ENCODE assay signal across 8 cellular contexts in the genomic region with DNA sequence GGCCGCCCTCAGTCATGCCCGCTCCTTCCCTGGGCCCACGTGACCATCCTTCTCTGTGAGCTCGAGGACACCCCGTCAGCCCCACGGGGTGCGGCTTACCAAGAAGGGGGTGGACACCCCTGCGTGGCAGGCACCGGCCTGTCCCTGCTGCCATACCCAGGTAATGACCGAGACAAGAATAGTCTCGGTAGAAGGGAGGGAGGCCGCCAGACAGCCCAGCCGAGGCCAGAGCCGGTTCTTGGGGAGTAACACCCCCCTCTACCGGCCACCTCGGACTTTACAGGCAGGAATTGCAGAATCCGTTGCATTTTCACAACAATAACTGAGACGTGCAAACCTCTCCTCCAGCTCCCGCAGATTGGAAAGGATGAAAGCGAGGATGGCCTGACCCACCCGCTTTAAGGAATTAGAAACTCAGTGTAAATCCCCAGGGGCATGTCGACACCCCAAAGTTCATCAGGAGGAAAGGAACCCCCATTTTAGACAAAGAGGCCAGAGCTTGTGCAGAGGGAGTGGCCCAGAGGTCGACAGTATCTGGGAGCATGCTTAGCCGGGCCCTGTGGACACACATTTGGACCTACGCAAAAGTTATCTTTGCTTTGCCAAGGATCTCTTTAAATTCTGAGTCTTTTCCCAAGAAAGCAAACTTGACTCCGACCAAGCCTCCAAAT.
DNase-seq lines count a peak whose midpoint lies in the region; TF ChIP-seq lines count a peak whose summit lies in the region.

No MANE protein-coding gene starts in this region.

- H3K9me3 ChIP-seq in MG63, result no peaks in the 10 kb centered on the region
- no peaks in the 10 kb centered on the region for H3K9me3 ChIP-seq in tibial artery

- DNase-seq in GM13976 (ENCODE audit: low spot score) (peak; percentile 83), MG63 (peak; percentile 43), epithelial cell of esophagus (ENCODE audit: low read depth) (peak; percentile 52), myocyte (ENCODE audit: low read depth) (peak; percentile 47), tibial artery (peak in 1 of 2 donors; percentile 46), NCI-H345 treated with DMSO at 0.1 percent for 48 hours (lab: John Stamatoyannopoulos, UW; ENCODE audit: unreplicated experiment) (no peak), DMS153 (lab: John Stamatoyannopoulos, UW) (no peak)
- DNase-seq in activated CD4-positive, alpha-beta T cell treated with anti-CD3 and anti-CD28 coated beads, Interleukin-2, amount 10 ng/mL, durations not matched to agents 24 days and 14 days, result peak; percentile 82

- H3K4me1 Mint-ChIP-seq in activated CD4-positive, alpha-beta T cell treated with anti-CD3 and anti-CD28 coated beads, Interleukin-2, amount 10 ng/mL, durations not matched to agents 24 days and 14 days, result peaks cover 4% of the 10 kb centered on the region

- H3K27ac ChIP-seq in tibial artery, result no peak overlapping the region

- H3K36me3 ChIP-seq in MG63 (no peaks in the 10 kb centered on the region), tibial artery (no peaks in the 10 kb centered on the region)

- peaks cover 21% of the 10 kb centered on the region for H3K27me3 Mint-ChIP-seq in activated CD4-positive, alpha-beta T cell treated with anti-CD3 and anti-CD28 coated beads, Interleukin-2, amount 10 ng/mL, durations not matched to agents 24 days and 14 days

- intact Hi-C loops in activated CD4-positive, alpha-beta T cell treated with anti-CD3 and anti-CD28 coated beads, Interleukin-2, amount 10 ng/mL, durations not matched to agents 24 days and 14 days (cut with micrococcal nuclease), result no loop called here
- intact Hi-C loops in tibial artery (cut with DNase I; ENCODE audit: low total_unique reads), result loop anchor here (5.0 to 10.0 kb wide), 3 partner anchors 121 to 241 kb away; no protein-coding TSS in a partner anchor

- H3K27me3 ChIP-seq in MG63, result no peaks in the 10 kb centered on the region
- peaks cover 0 to 64% of the 10 kb centered on the region in 2 donors for H3K27me3 ChIP-seq in tibial artery

- H3K36me3 Mint-ChIP-seq in activated CD4-positive, alpha-beta T cell treated with anti-CD3 and anti-CD28 coated beads, Interleukin-2, amount 10 ng/mL, durations not matched to agents 24 days and 14 days (ENCODE audit: low read depth), result no peaks in the 10 kb centered on the region

- TF ChIP-seq CTCF in GM13976 (IDR thresholded peaks at IDR 0.05; ENCODE audit: borderline replicate concordance, control extremely low read depth, extremely low read depth, insufficient read depth, missing control alignments) (peak; percentile 42), epithelial cell of esophagus (IDR thresholded peaks at IDR 0.05; ENCODE audit: insufficient read depth, low read depth, low read length, missing control alignments) (peak; percentile 72), tibial artery (IDR thresholded peaks at IDR 0.05) (peak; percentile 66 to 68)

- H3K4me1 ChIP-seq in tibial artery, result peaks cover 0 to 19% (median 7%) of the 10 kb centered on the region in 4 donors

- no peak overlapping the region for H3K4me3 Mint-ChIP-seq in activated CD4-positive, alpha-beta T cell treated with anti-CD3 and anti-CD28 coated beads, Interleukin-2, amount 10 ng/mL, durations not matched to agents 24 days and 14 days

- H3K4me3 ChIP-seq in MG63, result no peak overlapping the region
- H3K4me3 ChIP-seq in epithelial cell of esophagus (ENCODE audit: low read length), result no peak overlapping the region
- no peak overlapping the region for H3K4me3 ChIP-seq in tibial artery

- in situ Hi-C loops in GM13976 (cut with MboI; ENCODE audit: low sequenced_read_pairs, unreplicated experiment), result no loop called here

- no peaks in the 10 kb centered on the region for H3K9me3 Mint-ChIP-seq in activated CD4-positive, alpha-beta T cell treated with anti-CD3 and anti-CD28 coated beads, Interleukin-2, amount 10 ng/mL, durations not matched to agents 24 days and 14 days

- no peak overlapping the region for H3K27ac Mint-ChIP-seq in activated CD4-positive, alpha-beta T cell treated with anti-CD3 and anti-CD28 coated beads, Interleukin-2, amount 10 ng/mL, durations not matched to agents 24 days and 14 days

Comparison
In these comparisons a context has a peak if more than half of its experiments do, and no peak if none do; other contexts are left out.
1. DNase-seq: peak in GM13976 (single experiment), MG63 (single experiment), activated CD4-positive, alpha-beta T cell treated with anti-CD3 and anti-CD28 coated beads, Interleukin-2, amount 10 ng/mL, durations not matched to agents 24 days and 14 days (single experiment), epithelial cell of esophagus (single experiment) and myocyte (single experiment); none in NCI-H345 treated with DMSO at 0.1 percent for 48 hours (single experiment) and DMS153 (single experiment).
2. Peak in every context shown above with its lines, with median percentiles within 50 percentile points of each other: CTCF ChIP-seq.